ENCODE assay signal across 16 cellular contexts in the genomic region with DNA sequence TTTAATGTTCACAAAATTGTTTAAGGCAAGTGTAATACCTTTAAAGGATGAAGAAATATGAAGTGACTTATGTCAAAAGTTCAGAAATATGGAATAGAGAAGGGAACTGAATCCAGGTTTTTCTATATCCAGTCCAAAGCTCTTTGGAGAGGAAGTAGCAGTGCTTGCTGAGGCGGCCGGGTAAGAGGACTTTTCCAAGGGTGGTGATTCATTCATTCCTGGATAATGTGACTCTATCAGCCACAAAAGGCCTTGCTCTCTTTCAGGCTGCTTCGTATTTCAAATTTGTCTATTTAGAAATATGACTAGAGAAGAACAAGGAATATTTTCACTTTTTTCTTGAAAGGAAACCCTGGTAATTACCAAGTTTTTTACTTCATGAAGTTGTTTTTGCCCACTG.
DNase-seq lines count a peak whose midpoint lies in the region; ATAC-seq and TF ChIP-seq lines count a peak whose summit lies in the region.
"Had no signal": no experiment of that assay in that cellular context is flagged by ENCODE, and none has a peak within 500 bp of the region (broad histone marks: within the 10 kb centered on the region; RNA-seq: fewer than 3 reads in every experiment).

No MANE protein-coding gene starts in this region.

- H3K4me3 ChIP-seq in RWPE2 (ENCODE audit: severe bottlenecking) (no peak overlapping the region), fibroblast of lung (replicated peaks in 1 of 4; ENCODE audit: control extremely low read depth in 1 of 4, insufficient read depth in 1 of 4, low read depth in 3 of 4, low read length in 4 of 4) (no peak overlapping the region), skeletal muscle tissue (ENCODE audit: low read length in 3 of 3) (no peak overlapping the region)
- H3K4me3 ChIP-seq: pancreas, suprapubic skin had no signal

- H3K27ac ChIP-seq in RWPE2 (ENCODE audit: poor library complexity, severe bottlenecking) = no peak overlapping the region
- no peak overlapping the region for H3K27ac ChIP-seq in fibroblast of lung (ENCODE audit: insufficient read depth, low read length)
- H3K27ac ChIP-seq in skeletal muscle tissue (ENCODE audit: low read depth, low read length) = peak overlapping the region; percentile 17
- H3K27ac ChIP-seq: pancreas, suprapubic skin had no signal

- H3K27me3 ChIP-seq in RWPE2 (ENCODE audit: insufficient read depth, poor library complexity, severe bottlenecking) (no peaks in the 10 kb centered on the region), fibroblast of lung (ENCODE audit: control insufficient read depth, insufficient read depth, low read length) (no peaks in the 10 kb centered on the region), skeletal muscle tissue (ENCODE audit: control insufficient read depth in 3 of 3, insufficient read depth in 3 of 3, low read length in 3 of 3) (no peaks in the 10 kb centered on the region)
- H3K27me3 ChIP-seq: pancreas, suprapubic skin had no signal

- H3K4me1 ChIP-seq in RWPE2 (ENCODE audit: insufficient read depth, poor library complexity, severe bottlenecking) = no peaks in the 10 kb centered on the region
- peaks cover 2% of the 10 kb centered on the region for H3K4me1 ChIP-seq in fibroblast of lung (ENCODE audit: control insufficient read depth, extremely low read depth, insufficient read depth, low read length)
- H3K4me1 ChIP-seq in skeletal muscle tissue (ENCODE audit: control insufficient read depth in 3 of 3, insufficient read depth in 3 of 3, low read length in 3 of 3) = no peaks in the 10 kb centered on the region
- H3K4me1 ChIP-seq: pancreas, suprapubic skin had no signal

- no peaks in the 10 kb centered on the region for H3K9me3 ChIP-seq in RWPE2 (ENCODE audit: severe bottlenecking)
- no peaks in the 10 kb centered on the region for H3K9me3 ChIP-seq in fibroblast of lung (ENCODE audit: control insufficient read depth, insufficient read depth, low read depth, low read length)
- H3K9me3 ChIP-seq in skeletal muscle tissue (ENCODE audit: control insufficient read depth in 3 of 3, low read length in 3 of 3) = no peaks in the 10 kb centered on the region
- H3K9me3 ChIP-seq: pancreas, suprapubic skin had no signal

- no peak overlapping the region for H3K9ac ChIP-seq in fibroblast of lung (ENCODE audit: insufficient read depth, low read length)
- no peak overlapping the region for H3K9ac ChIP-seq in skeletal muscle tissue (ENCODE audit: low read depth in 1 of 3, low read length in 3 of 3)

- intact Hi-C loops in sciatic nerve (cut with DNase I) = no loop called here

- ATAC-seq in RWPE2 (ENCODE audit: low read depth) = peak; percentile 36; the same call in 1 of the 3 replicates
- no peak for ATAC-seq in sciatic nerve
- no peak for ATAC-seq in GM19463 (IDR thresholded peaks at IDR 0.05; ENCODE audit: unreplicated experiment)
- no peak for ATAC-seq in HG03520 (IDR thresholded peaks at IDR 0.05; ENCODE audit: unreplicated experiment)
- ATAC-seq: activated T-helper 17 cell treated with anti-CD3 and anti-CD28 coated beads, Interleukin-2, amount 50 U/mL, for 72 hours; effector memory CD8-positive, alpha-beta T cell had no signal

- no peaks in the 10 kb centered on the region for H4K20me1 ChIP-seq in fibroblast of lung (ENCODE audit: control insufficient read depth, extremely low read depth, insufficient read depth, low read length)

- TF ChIP-seq CTCF in RWPE2 (IDR thresholded peaks at IDR 0.05; ENCODE audit: poor library complexity, severe bottlenecking) (no peak), fibroblast of lung (conservative IDR thresholded peaks at IDR 0.05 in 1 of 2, IDR thresholded peaks at IDR 0.05 in 1 of 2; ENCODE audit: low read depth in 1 of 2, low read length in 2 of 2) (no peak)

- no peak overlapping the region for H3K4me2 ChIP-seq in fibroblast of lung (ENCODE audit: extremely low read depth, insufficient read depth, low read length)

- DNase-seq in GM04503 (ENCODE audit: low read depth) = peak; percentile 31
- DNase-seq in RWPE2 (ENCODE audit: low spot score) = no peak
- DNase-seq in fibroblast of lung (ENCODE audit: low read depth in 2 of 2) = peak; percentile 52 to 87
- DNase-seq in sciatic nerve (ENCODE audit: low spot score) = no peak
- DNase-seq: activated CD4-positive, alpha-beta memory T cell treated with anti-CD3 and anti-CD28 coated beads for 36 hours; CD8-positive, alpha-beta memory T cell; effector memory CD8-positive, alpha-beta T cell; NCI-H1417; NCI-H345; pancreas; stimulated activated CD4-positive, alpha-beta T cell treated with anti-CD3 and anti-CD28 coated beads, Interleukin-15, amount 100 ng/mL, for 24 hours had no signal

- no peak overlapping the region for H2AFZ ChIP-seq in fibroblast of lung (ENCODE audit: low read length)

- H3K36me3 ChIP-seq in RWPE2 (ENCODE audit: low read depth) = no peaks in the 10 kb centered on the region
- no peaks in the 10 kb centered on the region for H3K36me3 ChIP-seq in fibroblast of lung (ENCODE audit: control insufficient read depth, insufficient read depth, low read length)
- no peaks in the 10 kb centered on the region for H3K36me3 ChIP-seq in skeletal muscle tissue (ENCODE audit: control insufficient read depth in 3 of 3, insufficient read depth in 3 of 3, low read length in 3 of 3)
- H3K36me3 ChIP-seq: pancreas, suprapubic skin had no signal

- no peaks in the 10 kb centered on the region for H3K79me2 ChIP-seq in fibroblast of lung (ENCODE audit: control insufficient read depth, insufficient read depth, low read length)

Comparison
In these comparisons a context has a peak if more than half of its experiments do, and no peak if none do; other contexts are left out.
1. DNase-seq: peak in GM04503 (single experiment) and fibroblast of lung (2 of 2); none in RWPE2 (single experiment) and sciatic nerve (single experiment).